In the genomic region with DNA sequence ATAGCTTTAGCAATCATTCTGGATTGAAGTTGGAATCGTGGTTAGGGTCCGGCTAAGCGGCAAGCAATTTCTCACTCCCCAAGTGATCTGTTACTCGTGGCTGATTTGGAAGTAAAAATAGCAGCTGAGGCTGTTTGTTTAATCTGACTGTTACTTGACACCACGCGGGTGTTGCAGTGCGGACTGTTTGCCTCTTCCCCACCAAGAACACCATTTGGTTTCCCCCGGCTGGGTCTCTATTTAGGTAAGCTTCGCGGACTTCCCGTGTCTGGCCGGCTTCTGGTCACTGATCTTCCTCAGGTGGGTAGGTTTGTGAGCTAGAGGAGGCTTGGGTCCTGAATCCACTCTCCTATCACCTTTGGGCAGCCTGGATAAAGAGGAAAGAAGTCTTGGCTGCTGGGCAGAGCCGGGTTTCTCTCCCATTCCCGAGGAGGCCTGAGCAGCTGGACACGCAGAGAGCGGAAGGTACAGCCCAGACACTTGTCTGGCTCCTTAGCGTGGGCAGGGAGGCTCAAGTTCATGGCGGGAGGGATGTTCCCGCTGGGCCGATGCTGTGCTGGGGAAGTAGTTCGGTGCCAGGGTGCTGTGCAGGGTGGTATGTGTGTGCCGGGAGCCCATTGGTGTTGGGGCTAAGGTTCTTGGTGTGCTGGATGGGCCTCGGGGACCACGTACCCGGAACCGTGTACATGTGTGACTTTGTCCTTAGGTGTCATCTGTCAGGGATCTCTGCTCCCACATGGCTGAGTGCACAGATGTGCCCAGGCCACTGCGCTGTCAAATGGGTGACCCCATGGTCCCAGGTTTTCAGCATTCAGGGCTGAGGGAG, we compare ENCODE assay signal across 15 cellular contexts. TPM values are rescaled to one million over a fixed set of nuclear protein-coding genes. Genes with fewer than 3 reads are reported as not detected.
DNase-seq lines count a peak whose midpoint lies in the region; ATAC-seq, FAIRE-seq and TF ChIP-seq lines count a peak whose summit lies in the region.
"Had no signal": no experiment of that assay in that cellular context is flagged by ENCODE, and none has a peak within 500 bp of the region (broad histone marks: within the 10 kb centered on the region; RNA-seq: fewer than 3 reads in every experiment).

A gene with protein sequence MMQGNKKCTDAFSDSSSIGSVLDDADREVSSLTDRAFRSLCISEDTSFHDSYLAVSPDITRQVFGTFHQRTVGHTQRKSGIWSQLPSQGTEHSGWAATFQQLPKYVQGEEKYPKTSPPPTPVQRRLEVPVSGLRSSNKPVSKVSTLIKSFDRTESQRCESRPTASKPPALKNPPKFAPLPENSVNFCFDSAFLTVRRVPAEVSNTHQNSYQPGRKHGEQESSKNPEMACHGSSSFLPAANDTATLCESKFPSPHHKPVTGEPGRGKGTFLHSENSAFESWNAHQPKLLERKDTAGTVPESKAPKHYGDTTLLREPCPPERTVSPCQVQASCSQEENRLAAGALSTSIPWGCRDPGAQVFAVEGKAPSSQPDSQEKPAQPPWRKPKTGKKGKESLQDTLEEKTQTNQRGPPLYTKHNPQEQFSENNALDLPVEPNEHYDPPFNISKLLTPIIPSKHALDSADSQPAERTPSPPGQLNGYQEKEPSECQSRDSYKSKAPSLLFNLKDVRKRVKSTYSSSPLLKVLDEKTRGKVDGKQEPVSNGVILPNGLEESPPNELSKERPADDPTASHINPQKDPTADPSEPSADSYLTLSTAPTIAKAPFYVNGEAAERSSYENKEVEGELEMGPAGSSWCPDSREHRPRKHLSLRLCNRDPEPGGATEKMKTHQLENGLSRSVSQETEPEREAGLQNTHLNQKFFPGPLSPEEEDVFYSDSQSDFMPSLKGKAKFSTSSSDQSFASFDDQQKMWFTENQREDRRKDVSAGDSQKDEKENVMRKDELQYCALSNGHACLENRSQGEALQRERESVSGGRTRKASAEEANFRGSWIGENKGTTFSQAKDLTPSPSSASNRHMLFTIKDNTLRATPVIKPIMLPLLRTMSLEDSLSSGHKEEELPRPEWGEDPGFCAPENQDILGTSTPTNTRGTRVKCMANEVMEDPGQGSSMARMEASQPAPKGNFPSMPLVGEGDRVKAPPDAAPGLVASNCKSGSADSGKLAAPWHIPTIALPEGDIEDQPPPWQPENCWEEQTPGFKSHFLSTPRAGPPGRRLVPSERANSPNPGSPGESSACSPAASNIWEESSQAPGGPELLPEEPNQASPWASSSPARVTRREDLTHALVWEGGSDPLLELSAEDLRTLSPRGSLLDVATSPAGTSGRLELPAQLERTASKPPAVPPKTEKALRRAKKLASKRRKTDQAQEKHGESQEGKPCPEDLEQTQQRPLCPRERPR (N-terminal part only) (plus strand): TSS at position 181 of the 826 bp plus-strand sequence. CDS start 23,376 bp downstream, outside the sequence.

- H3K79me1 ChIP-seq in H1 (ENCODE audit: low read depth, low read length): no peaks in the 10 kb centered on the region

- DNase-seq in AG04450 (ENCODE audit: low read depth, low spot score) (no peak), H1 (ENCODE audit: low read depth in 1 of 2, low spot score in 2 of 2) (no peak), activated T-cell treated with anti-CD3 and anti-CD28 coated beads for 4 hours (no peak), NCI-H187 treated with DMSO at 0.1 percent for 48 hours (lab: John Stamatoyannopoulos, UW) (no peak), WTC11 (ENCODE audit: low spot score) (no peak)
- DNase-seq: foreskin melanocyte, NCI-H2029 had no signal

- TF ChIP-seq POLR2A in H1 (IDR thresholded peaks at IDR 0.05; ENCODE audit: control extremely low read depth in 1 of 2, low read depth in 2 of 2, low read length in 2 of 2): no peak

- no peak within 1 kb of the TSS for H3K9ac ChIP-seq in H1 (replicated peaks in 1 of 4; ENCODE audit: extremely low read depth in 1 of 4, low read depth in 3 of 4, low read length in 3 of 4)

- H4K91ac ChIP-seq in H1 (replicated peaks; ENCODE audit: insufficient read length, low read length): no peak within 1 kb of the TSS

- H3K23me2 ChIP-seq in H1 (ENCODE audit: low read depth, low read length): no peaks in the 10 kb centered on the region

- ATAC-seq in HG03159 (IDR thresholded peaks at IDR 0.05; ENCODE audit: unreplicated experiment) (peak; percentile 5), GM21717 (IDR thresholded peaks at IDR 0.05; ENCODE audit: unreplicated experiment) (no peak), WTC11 (no peak)
- ATAC-seq: activated naive CD4-positive, alpha-beta T cell treated with anti-CD3 and anti-CD28 coated beads, Interleukin-2, amount 50 U/mL, for 72 hours had no signal

- CTCF ChIA-PET in AG04450 (lab: Charles Lee): no interaction called here
- CTCF ChIA-PET in H1 (lab: Charles Lee; ENCODE audit: partially characterized antibody): interaction anchor here (1.1 to 3.2 kb wide), 5 partner anchors 13 to 643 kb away, joined by 3 to 16 read pairs (median 4); no protein-coding TSS in a partner anchor
- CTCF ChIA-PET in WTC11 (lab: Charles Lee): interaction anchor here (1.3 kb wide), 1 partner anchor 138 kb away, joined by 3 read pairs; no protein-coding TSS in a partner anchor

- H3K9me3 ChIP-seq in AG04450 (ENCODE audit: control insufficient read depth, insufficient read depth, low read length): no peaks in the 10 kb centered on the region; the same call in 1 of the 2 replicates
- no peaks in the 10 kb centered on the region for H3K9me3 ChIP-seq in H1 (ENCODE audit: insufficient read depth in 2 of 2, low read depth in 1 of 2, low read length in 1 of 2)
- H3K9me3 ChIP-seq: thyroid gland had no signal

- no peak within 1 kb of the TSS for H3K4ac ChIP-seq in H1 (replicated peaks; ENCODE audit: insufficient read length, low read depth, low read length)

- H2AFZ ChIP-seq in H1 (ENCODE audit: low read length): 0 out of 2 replicates have a peak within 1 kb of the TSS, but pooled peaks have one; percentile 30

- no peak within 1 kb of the TSS for H4K8ac ChIP-seq in H1 (ENCODE audit: extremely low read depth, insufficient read depth, low read length)

- H3K36me3 ChIP-seq in H1 (ENCODE audit: control insufficient read depth in 2 of 4, insufficient read depth in 4 of 4, low read length in 3 of 4): no peaks in the 10 kb centered on the region
- H3K36me3 ChIP-seq: thyroid gland had no signal

- WGBS in H1 (ENCODE audit: extremely low coverage in 1 of 2, insufficient coverage in 1 of 2, insufficient read length in 1 of 2, insufficient replicate concordance in 2 of 2, low coverage in 1 of 2, low lambda C conversion rate in 2 of 2, missing lambda C conversion rate in 1 of 2), 2 experiments: 85% methylated on average over 27 of the region's 27 CpGs; no CpG with 5 or more reads in 1 of the 2 experiments

- peak within 1 kb of the TSS; percentile 52 to 88 (median 78) for H3K4me3 Mint-ChIP-seq in nephron
- H3K4me3 Mint-ChIP-seq in WTC11: no peak within 1 kb of the TSS

- no peaks in the 10 kb centered on the region for H3K79me2 ChIP-seq in H1 (ENCODE audit: control insufficient read depth in 1 of 2, insufficient read depth in 2 of 2, low read length in 2 of 2)

- no peak within 1 kb of the TSS for H2BK15ac ChIP-seq in H1 (ENCODE audit: low read length)

- no peak for TF ChIP-seq RAD21 in H1 (IDR thresholded peaks at IDR 0.05 in 1 of 2, conservative IDR thresholded peaks at IDR 0.05 in 1 of 2; ENCODE audit: low read depth in 2 of 2, low read length in 2 of 2)

- H4K5ac ChIP-seq in H1 (ENCODE audit: insufficient read length, low read depth, low read length): no peak within 1 kb of the TSS

- H2BK120ac ChIP-seq in H1 (replicated peaks; ENCODE audit: low read depth, low read length): no peak within 1 kb of the TSS

- H3K18ac ChIP-seq in H1 (ENCODE audit: extremely low read depth, low read length): no peak within 1 kb of the TSS; the same call in 1 of the 2 replicates

- H3K9me3 Mint-ChIP-seq in nephron (no peaks in the 10 kb centered on the region), WTC11 (no peaks in the 10 kb centered on the region)
- H3K9me3 Mint-ChIP-seq: activated naive CD4-positive, alpha-beta T cell treated with anti-CD3 and anti-CD28 coated beads, Interleukin-2, amount 50 U/mL, for 72 hours had no signal

- no peak for FAIRE-seq in H1 (lab: Jason Lieb, UNC)

- peak within 1 kb of the TSS; percentile 20 for H3K56ac ChIP-seq in H1 (replicated peaks; ENCODE audit: insufficient read length, low read depth, low read length)

- H3K27me3 Mint-ChIP-seq in nephron (ENCODE audit: low read depth): peaks cover 35% of the 10 kb centered on the region
- H3K27me3 Mint-ChIP-seq in WTC11 (ENCODE audit: low read depth): no peaks in the 10 kb centered on the region; the same call in 1 of the 2 replicates

- H3K14ac ChIP-seq in H1 (ENCODE audit: insufficient read length): no peak within 1 kb of the TSS

- no peak for TF ChIP-seq CTCF in AG04450 (IDR thresholded peaks at IDR 0.05; ENCODE audit: low read depth, low read length)
- no peak for TF ChIP-seq CTCF in H1 (IDR thresholded peaks at IDR 0.05; ENCODE audit: control extremely low read depth in 1 of 3, insufficient read depth in 1 of 3, low read depth in 1 of 3, low read length in 3 of 3)
- no peak for TF ChIP-seq CTCF in nephron (IDR thresholded peaks at IDR 0.05; ENCODE audit: unreplicated experiment in 3 of 3)
- TF ChIP-seq CTCF in WTC11 (IDR thresholded peaks at IDR 0.05): no peak

- TF ChIP-seq EP300 in H1 (IDR thresholded peaks at IDR 0.05; ENCODE audit: borderline replicate concordance in 1 of 2, low read depth in 2 of 2, low read length in 2 of 2): no peak

- peak within 1 kb of the TSS in 1 of 2 experiments; percentile 26; a peak in 1 of 4 replicates for H3K4me2 ChIP-seq in H1 (ENCODE audit: insufficient read depth in 1 of 2, low read depth in 2 of 2, low read length in 2 of 2)

- H2BK20ac ChIP-seq in H1 (ENCODE audit: low read length): no peak within 1 kb of the TSS

- H2BK5ac ChIP-seq in H1 (ENCODE audit: low read depth, low read length): 0 out of 2 replicates have a peak within 1 kb of the TSS, but pooled peaks have one; percentile 24

- H3K36me3 Mint-ChIP-seq in nephron (ENCODE audit: low read depth): no peaks in the 10 kb centered on the region
- no peaks in the 10 kb centered on the region for H3K36me3 Mint-ChIP-seq in WTC11
- H3K36me3 Mint-ChIP-seq: activated naive CD4-positive, alpha-beta T cell treated with anti-CD3 and anti-CD28 coated beads, Interleukin-2, amount 50 U/mL, for 72 hours had no signal

- H3K4me1 ChIP-seq in H1 (replicated peaks in 1 of 4; ENCODE audit: control insufficient read depth in 3 of 4, insufficient read depth in 4 of 4, low read length in 3 of 4): peaks cover 0 to 16% (median 5%) of the 10 kb centered on the region in 4 experiments; a peak in 6 of 7 replicates

- H3K27me3 ChIP-seq in AG04450 (ENCODE audit: control insufficient read depth, insufficient read depth, low read length) (peaks cover 22% of the 10 kb centered on the region), H1 (replicated peaks in 1 of 4; ENCODE audit: control insufficient read depth in 3 of 4, extremely low read depth in 1 of 4, insufficient read depth in 3 of 4, low read length in 3 of 4) (no peaks in the 10 kb centered on the region)
- H3K27me3 ChIP-seq: thyroid gland had no signal

- no peak within 1 kb of the TSS for H3K23ac ChIP-seq in H1 (ENCODE audit: insufficient read length)

- peak within 1 kb of the TSS; percentile 31 to 77 (median 53) for H3K27ac Mint-ChIP-seq in nephron
- H3K27ac Mint-ChIP-seq in WTC11: no peak within 1 kb of the TSS
- H3K27ac Mint-ChIP-seq: activated naive CD4-positive, alpha-beta T cell treated with anti-CD3 and anti-CD28 coated beads, Interleukin-2, amount 50 U/mL, for 72 hours had no signal

- POLR2A ChIA-PET in AG04450 (lab: Yijun Ruan, JAX): interaction anchor here (1.1 kb wide), 1 partner anchor 9 kb away, joined by 3 read pairs; no protein-coding TSS in a partner anchor
- POLR2A ChIA-PET in H1 (lab: Charles Lee; ENCODE audit: partially characterized antibody): no interaction called here
- POLR2A ChIA-PET in WTC11 (lab: Charles Lee): no interaction called here

- H3K4me3 ChIP-seq in AG04450 (ENCODE audit: low read depth, low read length) (no peak within 1 kb of the TSS), H1 (ENCODE audit: extremely low read depth in 1 of 4, insufficient read depth in 2 of 4, low read depth in 3 of 4, low read length in 4 of 4) (0 out of 8 replicates have a peak within 1 kb of the TSS, but pooled peaks of 1 of the 4 experiments have one; percentile 2)
- H3K4me3 ChIP-seq: thyroid gland had no signal

- H3K4me1 Mint-ChIP-seq in nephron (peaks cover 52% of the 10 kb centered on the region), WTC11 (peaks cover 30% of the 10 kb centered on the region)

- 0 out of 2 replicates have a peak within 1 kb of the TSS, but pooled peaks have one; percentile 53 for H2AK5ac ChIP-seq in H1 (ENCODE audit: low read depth, low read length)

- no peaks in the 10 kb centered on the region for H4K20me1 ChIP-seq in H1 (replicated peaks in 1 of 2; ENCODE audit: control insufficient read depth in 1 of 2, insufficient read depth in 2 of 2, low read length in 2 of 2)

- peak within 1 kb of the TSS; percentile 39; the same call in 1 of the 2 replicates for H2BK12ac ChIP-seq in H1 (ENCODE audit: low read depth, low read length)

- H3K27ac ChIP-seq in AG04450 (ENCODE audit: low read depth, low read length): peak within 1 kb of the TSS; percentile 11
- no peak within 1 kb of the TSS for H3K27ac ChIP-seq in H1 (ENCODE audit: low read depth, low read length)
- H3K27ac ChIP-seq: thyroid gland had no signal

RNA-seq across cellular contexts. Expression of the gene that starts here (rescaled TPM):
- not detected in 2 replicates for polyA plus RNA-seq in AG04450 (2011; rRNA removed)
- not detected in 2 replicates for polyA minus RNA-seq in AG04450 (2011; rRNA and poly(A)+ RNA removed)
- total RNA-seq in H1 (2021; fragmentation: NEBNext Ultra II Directional; extraction: Animal tissue kit (Norgen Biotek cat#: 25700)): not detected in 2 replicates
- polyA plus RNA-seq in H1 (2011; rRNA removed): not detected in 2 replicates
- polyA plus RNA-seq in H1 (2011; cell fraction: cytosol; rRNA removed): not detected
- polyA plus RNA-seq in H1 (2011; cell fraction: nucleus; rRNA removed): not detected
- polyA plus RNA-seq in H1 (2012, experiment 1 of 2): not detected in 4 replicates
- polyA plus RNA-seq in H1 (2012, experiment 2 of 2): not detected
- polyA plus RNA-seq in H1 (2013, experiment 1 of 2): not detected
- polyA plus RNA-seq in H1 (2013, experiment 2 of 2): not detected
- polyA minus RNA-seq in H1 (2011; rRNA and poly(A)+ RNA removed): not detected in 2 replicates
- not detected for polyA minus RNA-seq in H1 (2011; cell fraction: cytosol; rRNA and poly(A)+ RNA removed)
- not detected for polyA minus RNA-seq in H1 (2011; cell fraction: nucleus; rRNA and poly(A)+ RNA removed)
- total RNA-seq in WTC11 (2021): not detected in 3 replicates
- total RNA-seq: activated naive CD4-positive, alpha-beta T cell treated with anti-CD3 and anti-CD28 coated beads, Interleukin-2, amount 50 U/mL, for 72 hours; HT-29; lower leg skin; pulmonary artery endothelial cell; thyroid gland had no signal
